In genomic region chr6:69933239-69933638, GRCh38 we compare ENCODE assay signal across 17 cellular contexts.
A peak's percentile ranks its signal among the peaks of the same experiment; 100 is the strongest.
DNase-seq lines count a peak whose midpoint lies in the region; ATAC-seq, FAIRE-seq and TF ChIP-seq lines count a peak whose summit lies in the region.
"Had no signal": no experiment of that assay in that cellular context is flagged by ENCODE, and none has a peak within 500 bp of the region (broad histone marks: within the 10 kb centered on the region; RNA-seq: fewer than 3 reads in every experiment).

No MANE protein-coding gene starts in this region.

- no peaks in the 10 kb centered on the region for H3K27me3 Mint-ChIP-seq in activated B cell treated with CpG ODN at 0.5 μM for 24 hours
- H3K27me3 Mint-ChIP-seq: stimulated activated naive B cell treated with anti-CD40 and anti-IgM and Interleukin-4, amounts not matched to agents 10 μg/mL and 1 μg/mL and 100 μg/mL, for 72 hours had no signal

- intact Hi-C loops in activated B cell treated with CpG ODN at 0.5 μM for 24 hours (cut with micrococcal nuclease), result loop anchor here (1.0 to 2.0 kb wide), 3 partner anchors 14 to 97 kb away; partner anchors contain the start of gene COL19A1

- peaks cover 13% of the 10 kb centered on the region for H3K4me1 Mint-ChIP-seq in activated B cell treated with CpG ODN at 0.5 μM for 24 hours
- H3K4me1 Mint-ChIP-seq: nephron progenitor cell had no signal

- H3K27ac Mint-ChIP-seq in activated B cell treated with CpG ODN at 0.5 μM for 24 hours, result peak overlapping the region; percentile 8
- H3K27ac Mint-ChIP-seq: nephron progenitor cell; stimulated activated naive B cell treated with anti-CD40 and anti-IgM and Interleukin-4, amounts not matched to agents 10 μg/mL and 1 μg/mL and 100 μg/mL, for 72 hours had no signal

- no peak for TF ChIP-seq CTCF in activated B cell treated with CpG ODN at 0.5 μM for 24 hours (IDR thresholded peaks at IDR 0.05)

- POLR2A ChIA-PET in activated B cell treated with CpG ODN at 0.5 μM for 24 hours (lab: Charles Lee), result no interaction called here

- CTCF ChIA-PET in activated B cell treated with CpG ODN at 0.5 μM for 24 hours (lab: Charles Lee), result interaction anchor here (1.2 kb wide), 1 partner anchor 66 kb away, joined by 4 read pairs; the partner anchor contains the start of gene COL19A1

- H3K9me3 Mint-ChIP-seq in activated B cell treated with CpG ODN at 0.5 μM for 24 hours, result no peaks in the 10 kb centered on the region
- H3K9me3 Mint-ChIP-seq: nephron progenitor cell had no signal

- DNase-seq in GM19239 (ENCODE audit: insufficient read length, low spot score) (no peak), activated B cell treated with CpG ODN at 0.5 μM for 24 hours (no peak), foreskin melanocyte (peak; percentile 44), renal cortical epithelial cell (ENCODE audit: low read depth) (peak; percentile 86), T-helper 1 cell (no peak), GM19238 (ENCODE audit: insufficient read length, low spot score) (no peak)
- no peak for DNase-seq in stimulated activated CD4-positive, alpha-beta T cell treated with anti-CD3 and anti-CD28 coated beads, Interleukin-15, amount 100 ng/mL, for 24 hours
- DNase-seq: activated CD4-positive, alpha-beta T cell treated with anti-CD3 and anti-CD28 coated beads, Interleukin-2, amount 50 U/mL, for 48 hours; hypothalamus; NCI-H345; nephron progenitor cell; right lobe of liver; stimulated activated naive B cell treated with anti-CD40 and anti-IgM and Interleukin-4, amounts not matched to agents 10 μg/mL and 1 μg/mL and 100 μg/mL, for 72 hours; upper lobe of right lung had no signal

- peaks cover 56% of the 10 kb centered on the region for H3K36me3 Mint-ChIP-seq in activated B cell treated with CpG ODN at 0.5 μM for 24 hours (ENCODE audit: low read depth)

- ATAC-seq in activated B cell treated with CpG ODN at 0.5 μM for 24 hours (ENCODE audit: low read depth), result no peak
- ATAC-seq in HG03565 (IDR thresholded peaks at IDR 0.05; ENCODE audit: unreplicated experiment), result no peak
- ATAC-seq: K562, right lobe of liver, upper lobe of right lung had no signal

- peak; percentile 33 for FAIRE-seq in GM19239 (lab: Jason Lieb, UNC)
- FAIRE-seq: K562, TTC549 had no signal

- H3K4me3 Mint-ChIP-seq in activated B cell treated with CpG ODN at 0.5 μM for 24 hours, result no peak overlapping the region
- H3K4me3 Mint-ChIP-seq: nephron progenitor cell; stimulated activated naive B cell treated with anti-CD40 and anti-IgM and Interleukin-4, amounts not matched to agents 10 μg/mL and 1 μg/mL and 100 μg/mL, for 72 hours had no signal

Comparison
In these comparisons a context has a peak if more than half of its experiments do, and no peak if none do; other contexts are left out.
1. DNase-seq: peak in foreskin melanocyte (single experiment) and renal cortical epithelial cell (single experiment); none in GM19239 (single experiment), activated B cell treated with CpG ODN at 0.5 μM for 24 hours (single experiment), stimulated activated CD4-positive, alpha-beta T cell treated with anti-CD3 and anti-CD28 coated beads, Interleukin-15, amount 100 ng/mL, for 24 hours (single experiment), T-helper 1 cell (0 of 5) and GM19238 (single experiment).